ENCODE assay signal across 11 cellular contexts in the genomic region with DNA sequence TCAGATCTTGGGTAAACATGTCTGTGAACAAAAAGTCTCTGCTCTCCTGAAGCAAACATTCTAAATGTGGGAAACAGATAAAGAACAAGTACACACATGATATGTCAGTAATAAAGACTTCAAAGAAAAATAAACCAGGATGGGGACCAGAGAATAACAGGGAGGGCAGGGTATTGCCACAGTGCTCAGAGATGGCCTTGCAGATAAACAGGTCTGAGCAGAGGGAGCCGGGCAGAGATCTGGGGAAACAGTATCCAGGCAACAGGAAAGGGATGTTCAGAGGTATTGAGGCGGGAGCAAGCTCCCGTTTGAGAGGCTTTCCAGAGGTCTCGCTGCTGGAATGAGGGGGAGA. TPM values are rescaled to one million over a fixed set of nuclear protein-coding genes. Genes with fewer than 3 reads are reported as not detected.
DNase-seq lines count a peak whose midpoint lies in the region; ATAC-seq, FAIRE-seq and TF ChIP-seq lines count a peak whose summit lies in the region.
"Had no signal": no experiment of that assay in that cellular context is flagged by ENCODE, and none has a peak within 500 bp of the region (broad histone marks: within the 10 kb centered on the region; RNA-seq: fewer than 3 reads in every experiment).

No MANE protein-coding gene starts in this region.

- WGBS in GM12878 (ENCODE audit: insufficient coverage, insufficient replicate concordance, low lambda C conversion rate, missing lambda C conversion rate): 41% methylated on average over 4 of the region's 4 CpGs
- WGBS in mesodermal cell (ENCODE audit: insufficient coverage in 2 of 2), 2 experiments: 70% methylated on average over 4 of the region's 4 CpGs; no CpG with 5 or more reads in 1 of the 2 experiments

- TF ChIP-seq EP300 in GM12878 (IDR thresholded peaks at IDR 0.05; ENCODE audit: borderline replicate concordance in 1 of 2, control insufficient read depth in 1 of 2, low read depth in 2 of 2, low read length in 2 of 2): no peak

- no peaks in the 10 kb centered on the region for H3K27me3 Mint-ChIP-seq in CD4-positive, alpha-beta memory T cell

- peak overlapping the region; percentile 84; the same call in 1 of the 2 replicates for H3K9ac ChIP-seq in Karpas-422 (ENCODE audit: low read length)
- no peak overlapping the region for H3K9ac ChIP-seq in GM12878 (ENCODE audit: control insufficient read depth, insufficient read depth, low read length)

- peaks cover 13% of the 10 kb centered on the region; the same call in 1 of the 2 replicates for H4K20me1 ChIP-seq in Karpas-422 (ENCODE audit: insufficient read depth, low read depth, low read length)
- H4K20me1 ChIP-seq in GM12878 (ENCODE audit: control insufficient read depth, insufficient read depth): no peaks in the 10 kb centered on the region

- no peaks in the 10 kb centered on the region for H3K9me2 ChIP-seq in Karpas-422 (replicated peaks; ENCODE audit: insufficient read depth, low read length)

- H3K27ac ChIP-seq in CD4-positive, alpha-beta memory T cell (ENCODE audit: low read depth, low read length): no peak overlapping the region
- H3K27ac ChIP-seq in Karpas-422 (ENCODE audit: low read length) (no peak overlapping the region), GM12878 (ENCODE audit: control insufficient read depth, insufficient read depth) (no peak overlapping the region), mesodermal cell (ENCODE audit: low read depth, low read length, severe bottlenecking) (no peak overlapping the region)

- H3K4me2 ChIP-seq in Karpas-422 (ENCODE audit: low read depth, low read length, poor library complexity, severe bottlenecking) (peak overlapping the region; percentile 83), GM12878 (ENCODE audit: control insufficient read depth, insufficient read depth) (peak overlapping the region; percentile 92)

- no peak for TF ChIP-seq RAD21 in GM12878 (IDR thresholded peaks at IDR 0.05; ENCODE audit: insufficient read depth, low read depth, low read length)

- peaks cover 48% of the 10 kb centered on the region for H3K79me2 ChIP-seq in Karpas-422 (ENCODE audit: low read length)
- peaks cover 48% of the 10 kb centered on the region for H3K79me2 ChIP-seq in GM12878 (ENCODE audit: control insufficient read depth, insufficient read depth, low read length)

- H3K27ac Mint-ChIP-seq in CD4-positive, alpha-beta memory T cell: peak overlapping the region in 6 of 7 donors; percentile 8 to 75 (median 64)

- no peak for DNase-seq in CD4-positive, alpha-beta memory T cell
- DNase-seq in Karpas-422 (no peak), GM12878 (ENCODE audit: low read depth, low spot score) (no peak), DMS 273 treated with DMSO at 0.1 percent for 48 hours (lab: John Stamatoyannopoulos, UW) (no peak), NCI-H2171 treated with DMSO at 0.1 percent for 48 hours (lab: John Stamatoyannopoulos, UW) (no peak), left cardiac atrium (no peak)
- DNase-seq: central memory CD4-positive, alpha-beta T cell; DMS153 had no signal

- intact Hi-C loops in CD4-positive, alpha-beta memory T cell (cut with micrococcal nuclease): no loop called here
- intact Hi-C loops in GM12878 (cut with micrococcal nuclease; ENCODE audit: unreplicated experiment) (loop anchor here (2.0 to 10.0 kb wide), 2 partner anchors 54 to 110 kb away; partner anchors contain the start of gene SLC15A3), left cardiac atrium (cut with DNase I) (no loop called here)

- no peak overlapping the region for H3K4me3 ChIP-seq in CD4-positive, alpha-beta memory T cell (ENCODE audit: low read length in 2 of 2)
- H3K4me3 ChIP-seq in Karpas-422 (ENCODE audit: low read length) (peak overlapping the region; percentile 96; the same call in 1 of the 2 replicates), GM12878 (peak overlapping the region; percentile 92; the same call in 1 of the 2 replicates), mesodermal cell (ENCODE audit: extremely low read depth, insufficient read depth, low read length, poor library complexity, severe bottlenecking) (peak overlapping the region; percentile 86)

- no peak for ATAC-seq in GM12878
- ATAC-seq in HG03439 (IDR thresholded peaks at IDR 0.05; ENCODE audit: unreplicated experiment): no peak
- no peak for ATAC-seq in left cardiac atrium

- peaks cover 28 to 53% (median 41%) of the 10 kb centered on the region in 4 donors for H3K4me1 Mint-ChIP-seq in CD4-positive, alpha-beta memory T cell

- SMC1A ChIA-PET in GM12878 (lab: Charles Lee; ENCODE audit: uncharacterized antibody, unreplicated experiment): interaction anchor here (1.7 to 1.8 kb wide), 2 partner anchors 22 to 57 kb away, joined by 4 read pairs; no protein-coding TSS in a partner anchor

- RAD21 ChIA-PET in GM12878 (lab: Charles Lee; ENCODE audit: unreplicated experiment): interaction anchor here (2.0 kb wide), 1 partner anchor 13 kb away, joined by 9 read pairs; no protein-coding TSS in a partner anchor

- in situ Hi-C loops in GM12878 (cut with MboI): no loop called here

- H3K36me3 ChIP-seq in CD4-positive, alpha-beta memory T cell (ENCODE audit: insufficient read depth, low read length): peaks cover 2% of the 10 kb centered on the region
- H3K36me3 ChIP-seq in Karpas-422 (ENCODE audit: insufficient read depth, low read length) (peaks cover 9% of the 10 kb centered on the region), GM12878 (ENCODE audit: control insufficient read depth in 2 of 2, insufficient read depth in 2 of 2, low read length in 1 of 2) (peaks cover 2 to 18% of the 10 kb centered on the region in 2 experiments; a peak in 3 of 4 replicates), mesodermal cell (ENCODE audit: control insufficient read depth, insufficient read depth, low read length) (peaks cover 35% of the 10 kb centered on the region)

- H2AFZ ChIP-seq in Karpas-422 (ENCODE audit: low read length) (no peak overlapping the region), GM12878 (ENCODE audit: control insufficient read depth, low read depth, low read length) (no peak overlapping the region)

- CTCF ChIA-PET in CD4-positive, alpha-beta memory T cell (lab: Charles Lee; ENCODE audit: partially characterized antibody): interaction anchor here (1.1 kb wide), 1 partner anchor 55 kb away, joined by 5 read pairs; no protein-coding TSS in a partner anchor
- CTCF ChIA-PET in GM12878 (lab: Yijun Ruan, JAX): interaction anchor here (3.2 kb wide), 1 partner anchor 14 kb away, joined by 18 read pairs; no protein-coding TSS in a partner anchor

- no peak for FAIRE-seq in GM12878 (lab: Jason Lieb, UNC)

- H3K9me3 ChIP-seq in CD4-positive, alpha-beta memory T cell (ENCODE audit: control insufficient read depth in 1 of 2, low read length in 2 of 2): no peaks in the 10 kb centered on the region
- H3K9me3 ChIP-seq in Karpas-422 (ENCODE audit: low read length) (no peaks in the 10 kb centered on the region), GM12878 (replicated peaks; ENCODE audit: control insufficient read depth, insufficient read depth, low read length) (no peaks in the 10 kb centered on the region), mesodermal cell (ENCODE audit: control insufficient read depth, low read length) (no peaks in the 10 kb centered on the region)

- no TSS peak for BruUV-seq in GM12878 (replicated peaks; lab: Mats Ljungman, UMichigan)

- peaks cover 38% of the 10 kb centered on the region for H3K4me1 ChIP-seq in CD4-positive, alpha-beta memory T cell (ENCODE audit: insufficient read depth, low read length)
- peaks cover 33% of the 10 kb centered on the region for H3K4me1 ChIP-seq in Karpas-422 (ENCODE audit: low read length)
- H3K4me1 ChIP-seq in GM12878 (ENCODE audit: control insufficient read depth, insufficient read depth, low read length): peaks cover 4% of the 10 kb centered on the region
- H3K4me1 ChIP-seq in mesodermal cell (ENCODE audit: control insufficient read depth, insufficient read depth, low read length, poor library complexity, severe bottlenecking): peaks cover 7% of the 10 kb centered on the region

- H3K9me3 Mint-ChIP-seq in CD4-positive, alpha-beta memory T cell: peaks cover 0 to 3% (median 0%) of the 10 kb centered on the region in 8 donors

- no peak for TF ChIP-seq CTCF in GM12878 (IDR thresholded peaks at IDR 0.05 in 2 of 3, conservative IDR thresholded peaks at IDR 0.05 in 1 of 3; ENCODE audit: control insufficient read depth in 2 of 3, extremely low read depth in 1 of 3, insufficient read depth in 1 of 3, low read depth in 3 of 3, low read length in 3 of 3)

- H3K36me3 Mint-ChIP-seq in CD4-positive, alpha-beta memory T cell: peaks cover 20 to 27% of the 10 kb centered on the region in 2 donors

- POLR2A ChIA-PET in CD4-positive, alpha-beta memory T cell (lab: Charles Lee; ENCODE audit: partially characterized antibody): no interaction called here
- POLR2A ChIA-PET in GM12878 (lab: Charles Lee): interaction anchor here (0.5 kb wide), 1 partner anchor 74 kb away, joined by 4 read pairs; no protein-coding TSS in a partner anchor

- H3K27me3 ChIP-seq in CD4-positive, alpha-beta memory T cell (ENCODE audit: insufficient read depth, low read length): no peaks in the 10 kb centered on the region
- H3K27me3 ChIP-seq in Karpas-422 (ENCODE audit: low read length) (no peaks in the 10 kb centered on the region), GM12878 (replicated peaks in 1 of 2; ENCODE audit: control insufficient read depth in 2 of 2, insufficient read depth in 2 of 2, low read length in 1 of 2) (no peaks in the 10 kb centered on the region)

- H3K4me3 Mint-ChIP-seq in CD4-positive, alpha-beta memory T cell: peak overlapping the region; percentile 7 to 99 (median 72)

- no peak for TF ChIP-seq POLR2A in GM12878 (IDR thresholded peaks at IDR 0.05; ENCODE audit: low read depth, low read length)

RNA-seq across cellular contexts. Expression of gene CCDC86, which starts 2.9 kb away (rescaled TPM):
- 1 to 10 TPM; 7.5 to 9.6 TPM for total RNA-seq in CD4-positive, alpha-beta memory T cell
- 10 to 100 TPM; 12.5 to 17.2 TPM for polyA plus RNA-seq in CD4-positive, alpha-beta memory T cell
- 10.4 and 21.2 TPM in 2 replicates for total RNA-seq in Karpas-422 (2014; rRNA removed; shearing (Covaris generic); ENCODE audit: low replicate concordance)
- total RNA-seq in GM12878 (2013; cell fraction: nucleolus; rRNA removed): 8.3 and 10.3 TPM in 2 replicates
- total RNA-seq in GM12878 (2014; rRNA removed) (26.5 and 39.7 TPM in 2 replicates), GM12878 (2014; rRNA removed; fragmentation: Illumina TruSeq; extraction: Trizol) (6.6 and 7.2 TPM in 2 replicates), GM12878 (2021) (51.1 and 58.2 TPM in 2 replicates), left cardiac atrium (10 to 100 TPM in 1 of 2 donors, 1 to 10 TPM in 1; 8.7 to 19.2 TPM)
- 7.8 TPM for polyA plus RNA-seq in GM12878 (2011; ENCODE audit: low read depth)
- polyA plus RNA-seq in GM12878 (2011; rRNA removed) (7.7 and 22.3 TPM in 2 replicates), GM12878 (2014; fragmentation: Illumina TruSeq; extraction: Trizol) (24.7 and 37.7 TPM in 2 replicates), GM12878 (2014; fragmentation: Nextera tagmentation; extraction: Ambion mirVana) (1 to 10 TPM; 2.0 to 4.4 TPM), GM12878 (2014; rRNA removed) (44.4 and 49.6 TPM in 2 replicates), GM12878 (2016; fragmentation: Nextera tagmentation; extraction: Ambion mirVana) (10 to 100 TPM; 78.6 to 87.2 TPM)
- polyA plus RNA-seq in GM12878 (2011; cell fraction: cytosol; rRNA removed): 14.2 and 15.3 TPM in 2 replicates
- polyA plus RNA-seq in GM12878 (2011; cell fraction: nucleus; rRNA removed): 302 and 461 TPM in 2 replicates
- polyA plus RNA-seq in GM12878 (2012): 15.2 and 27.8 TPM in 2 replicates
- polyA minus RNA-seq in GM12878 (2011; rRNA and poly(A)+ RNA removed): 9.4 and 12.7 TPM in 2 replicates
- 4.0 and 5.6 TPM in 2 replicates for polyA minus RNA-seq in GM12878 (2011; cell fraction: cytosol; rRNA and poly(A)+ RNA removed)
- polyA minus RNA-seq in GM12878 (2011; cell fraction: nucleus; rRNA and poly(A)+ RNA removed): 23.7 and 51.4 TPM in 2 replicates
- polyA plus RNA-seq in mesodermal cell (2013, experiment 1 of 2): 23.3 TPM
- 20.2 TPM for polyA plus RNA-seq in mesodermal cell (2013, experiment 2 of 2)

RNA-seq across cellular contexts. Expression of gene PTGDR2, which starts 10.9 kb away (rescaled TPM):
- 1 to 10 TPM; 3.6 TPM for total RNA-seq in CD4-positive, alpha-beta memory T cell
- polyA plus RNA-seq in CD4-positive, alpha-beta memory T cell: 1 to 10 TPM; 1.9 to 3.5 TPM
- not detected in 2 replicates for total RNA-seq in Karpas-422 (2014; rRNA removed; shearing (Covaris generic); ENCODE audit: low replicate concordance)
- total RNA-seq in GM12878 (2013; cell fraction: nucleolus; rRNA removed): 0.20 and 0.29 TPM in 2 replicates
- total RNA-seq in GM12878 (2014; rRNA removed) (not detected in 2 replicates), GM12878 (2014; rRNA removed; fragmentation: Illumina TruSeq; extraction: Trizol) (not detected in 2 replicates), GM12878 (2021) (0.13 TPM in 1 of 2 replicates, not detected in the other), left cardiac atrium (under 1 TPM in 1 of 2 donors, not detected in 1; 0.27 TPM)
- not detected for polyA plus RNA-seq in GM12878 (2011; ENCODE audit: low read depth)
- polyA plus RNA-seq in GM12878 (2011; rRNA removed) (not detected in 2 replicates), GM12878 (2014; fragmentation: Illumina TruSeq; extraction: Trizol) (0.01 TPM in 1 of 2 replicates, not detected in the other), GM12878 (2014; fragmentation: Nextera tagmentation; extraction: Ambion mirVana) (not detected), GM12878 (2014; rRNA removed) (0.03 TPM in 1 of 2 replicates, not detected in the other), GM12878 (2016; fragmentation: Nextera tagmentation; extraction: Ambion mirVana) (under 1 TPM; 0.17 to 0.28 TPM)
- 0.03 TPM in 1 of 2 replicates, not detected in the other for polyA plus RNA-seq in GM12878 (2011; cell fraction: cytosol; rRNA removed)
- polyA plus RNA-seq in GM12878 (2011; cell fraction: nucleus; rRNA removed): 0.12 and 0.13 TPM in 2 replicates
- 0.08 TPM in 1 of 2 replicates, not detected in the other for polyA plus RNA-seq in GM12878 (2012)
- polyA minus RNA-seq in GM12878 (2011; rRNA and poly(A)+ RNA removed): not detected in 2 replicates
- not detected in 2 replicates for polyA minus RNA-seq in GM12878 (2011; cell fraction: cytosol; rRNA and poly(A)+ RNA removed)
- not detected in 2 replicates for polyA minus RNA-seq in GM12878 (2011; cell fraction: nucleus; rRNA and poly(A)+ RNA removed)
- polyA plus RNA-seq in mesodermal cell (2013, experiment 1 of 2): 0.37 TPM
- polyA plus RNA-seq in mesodermal cell (2013, experiment 2 of 2): 0.15 TPM
- total RNA-seq: NCI-H460 had no signal

RNA-seq across cellular contexts. Expression of gene ZP1, which starts 22.5 kb away (rescaled TPM):
- under 1 TPM; 0.33 to 0.41 TPM for total RNA-seq in CD4-positive, alpha-beta memory T cell
- under 1 TPM in 1 of 2 donors, not detected in 1; 0.50 TPM for polyA plus RNA-seq in CD4-positive, alpha-beta memory T cell
- not detected in 2 replicates for total RNA-seq in Karpas-422 (2014; rRNA removed; shearing (Covaris generic); ENCODE audit: low replicate concordance)
- not detected in 2 replicates for total RNA-seq in GM12878 (2013; cell fraction: nucleolus; rRNA removed)
- total RNA-seq in GM12878 (2014; rRNA removed) (not detected in 2 replicates), GM12878 (2014; rRNA removed; fragmentation: Illumina TruSeq; extraction: Trizol) (not detected in 2 replicates), GM12878 (2021) (not detected in 2 replicates), left cardiac atrium (not detected)
- not detected for polyA plus RNA-seq in GM12878 (2011; ENCODE audit: low read depth)
- polyA plus RNA-seq in GM12878 (2011; rRNA removed) (not detected in 2 replicates), GM12878 (2014; fragmentation: Illumina TruSeq; extraction: Trizol) (not detected in 2 replicates), GM12878 (2014; fragmentation: Nextera tagmentation; extraction: Ambion mirVana) (not detected), GM12878 (2014; rRNA removed) (not detected in 2 replicates), GM12878 (2016; fragmentation: Nextera tagmentation; extraction: Ambion mirVana) (not detected)
- not detected in 2 replicates for polyA plus RNA-seq in GM12878 (2011; cell fraction: cytosol; rRNA removed)
- polyA plus RNA-seq in GM12878 (2011; cell fraction: nucleus; rRNA removed): not detected in 2 replicates
- polyA plus RNA-seq in GM12878 (2012): not detected in 2 replicates
- not detected in 2 replicates for polyA minus RNA-seq in GM12878 (2011; rRNA and poly(A)+ RNA removed)
- not detected in 2 replicates for polyA minus RNA-seq in GM12878 (2011; cell fraction: cytosol; rRNA and poly(A)+ RNA removed)
- polyA minus RNA-seq in GM12878 (2011; cell fraction: nucleus; rRNA and poly(A)+ RNA removed): not detected in 2 replicates
- polyA plus RNA-seq in mesodermal cell (2013, experiment 1 of 2): not detected
- polyA plus RNA-seq in mesodermal cell (2013, experiment 2 of 2): not detected
- total RNA-seq: NCI-H460 had no signal

RNA-seq across cellular contexts. Expression of gene MS4A10, which starts 59.7 kb away (rescaled TPM):
- not detected for total RNA-seq in CD4-positive, alpha-beta memory T cell
- polyA plus RNA-seq in CD4-positive, alpha-beta memory T cell: not detected
- total RNA-seq in Karpas-422 (2014; rRNA removed; shearing (Covaris generic); ENCODE audit: low replicate concordance): not detected in 2 replicates
- total RNA-seq in GM12878 (2013; cell fraction: nucleolus; rRNA removed): not detected in 2 replicates
- total RNA-seq in GM12878 (2014; rRNA removed): not detected in 2 replicates
- not detected in 2 replicates for total RNA-seq in GM12878 (2014; rRNA removed; fragmentation: Illumina TruSeq; extraction: Trizol)
- total RNA-seq in GM12878 (2021): not detected in 2 replicates
- polyA plus RNA-seq in GM12878 (2011; ENCODE audit: low read depth): not detected
- polyA plus RNA-seq in GM12878 (2011; rRNA removed): not detected in 2 replicates
- not detected in 2 replicates for polyA plus RNA-seq in GM12878 (2011; cell fraction: cytosol; rRNA removed)
- polyA plus RNA-seq in GM12878 (2011; cell fraction: nucleus; rRNA removed): not detected in 2 replicates
- polyA plus RNA-seq in GM12878 (2012): not detected in 2 replicates
- polyA plus RNA-seq in GM12878 (2014; fragmentation: Illumina TruSeq; extraction: Trizol): not detected in 2 replicates
- polyA plus RNA-seq in GM12878 (2014; fragmentation: Nextera tagmentation; extraction: Ambion mirVana): not detected
- not detected in 2 replicates for polyA plus RNA-seq in GM12878 (2014; rRNA removed)
- not detected for polyA plus RNA-seq in GM12878 (2016; fragmentation: Nextera tagmentation; extraction: Ambion mirVana)
- not detected in 2 replicates for polyA minus RNA-seq in GM12878 (2011; rRNA and poly(A)+ RNA removed)
- not detected in 2 replicates for polyA minus RNA-seq in GM12878 (2011; cell fraction: cytosol; rRNA and poly(A)+ RNA removed)
- not detected in 2 replicates for polyA minus RNA-seq in GM12878 (2011; cell fraction: nucleus; rRNA and poly(A)+ RNA removed)
- polyA plus RNA-seq in mesodermal cell (2013, experiment 1 of 2): not detected
- not detected for polyA plus RNA-seq in mesodermal cell (2013, experiment 2 of 2)
- total RNA-seq in left cardiac atrium: not detected
- total RNA-seq: NCI-H460 had no signal

Comparison
In these comparisons a context has a peak if more than half of its experiments do, and no peak if none do; other contexts are left out.
1. H3K4me3 ChIP-seq: peak in Karpas-422 (single experiment), GM12878 (single experiment) and mesodermal cell (single experiment); none in CD4-positive, alpha-beta memory T cell (0 of 2).